ENCODE assay signal across 28 cellular contexts in genomic region chr20:57570145-57570850, GRCh38. TPM values are rescaled to one million over a fixed set of nuclear protein-coding genes. Genes with fewer than 3 reads are reported as not detected.
A peak's percentile ranks its signal among the peaks of the same experiment; 100 is the strongest.
DNase-seq lines count a peak whose midpoint lies in the region; ATAC-seq, FAIRE-seq and TF ChIP-seq lines count a peak whose summit lies in the region.
"Had no signal": no experiment of that assay in that cellular context is flagged by ENCODE, and none has a peak within 500 bp of the region (broad histone marks: within the 10 kb centered on the region; RNA-seq: fewer than 3 reads in every experiment).

No MANE protein-coding gene starts in this region.

- H3K4me1 Mint-ChIP-seq in GM23338, result peaks cover 16% of the 10 kb centered on the region
- H3K4me1 Mint-ChIP-seq in T-helper 2 cell treated with Interferon-gamma antibody and Interleukin-4, amounts not matched to agents 5 μg/mL and 100 μg/mL, for 36 hours (ENCODE audit: low read depth), result no peaks in the 10 kb centered on the region
- H3K4me1 Mint-ChIP-seq: activated CD8-positive, alpha-beta memory T cell treated with anti-CD3 and anti-CD28 coated beads, Interleukin-2, amount 10 ng/mL, durations not matched to agents 7 days and 5 days; central memory CD8-positive, alpha-beta T cell; immature natural killer cell; stimulated activated naive CD8-positive, alpha-beta T cell treated with anti-CD3 and anti-CD28 coated beads, Interleukin-15, amount 100 ng/mL, for 72 hours had no signal

- H3K4me3 ChIP-seq in GM23338 (no peak overlapping the region), H1 (ENCODE audit: extremely low read depth in 1 of 4, insufficient read depth in 2 of 4, low read depth in 3 of 4, low read length in 4 of 4) (no peak overlapping the region), osteoblast (ENCODE audit: insufficient read depth, low read length) (no peak overlapping the region), pancreas (no peak overlapping the region), lower lobe of right lung (no peak overlapping the region)
- H3K4me3 ChIP-seq: ascending aorta, BLaER1, hepatocyte, mucosa of descending colon, PC-9 had no signal

- no peaks in the 10 kb centered on the region for H3K36me3 ChIP-seq in GM23338 (ENCODE audit: insufficient read depth)
- H3K36me3 ChIP-seq in H1 (ENCODE audit: control insufficient read depth in 2 of 4, insufficient read depth in 4 of 4, low read length in 3 of 4), result no peaks in the 10 kb centered on the region
- no peaks in the 10 kb centered on the region for H3K36me3 ChIP-seq in osteoblast (ENCODE audit: insufficient read depth, low read length)
- H3K36me3 ChIP-seq in pancreas, result no peaks in the 10 kb centered on the region
- no peaks in the 10 kb centered on the region for H3K36me3 ChIP-seq in lower lobe of right lung
- H3K36me3 ChIP-seq: ascending aorta, BLaER1 had no signal

- no peak overlapping the region for H3K4me2 ChIP-seq in GM23338
- H3K4me2 ChIP-seq in H1 (ENCODE audit: insufficient read depth in 1 of 2, low read depth in 2 of 2, low read length in 2 of 2), result no peak overlapping the region
- no peak overlapping the region for H3K4me2 ChIP-seq in osteoblast (ENCODE audit: insufficient read depth, low read length)
- H3K4me2 ChIP-seq: BLaER1, hepatocyte, KMS-11, PC-9 had no signal

- H3K27me3 ChIP-seq in GM23338 (ENCODE audit: insufficient read depth) (no peaks in the 10 kb centered on the region), H1 (replicated peaks in 1 of 4; ENCODE audit: control insufficient read depth in 3 of 4, extremely low read depth in 1 of 4, insufficient read depth in 3 of 4, low read length in 3 of 4) (peaks cover 0 to 4% (median 0%) of the 10 kb centered on the region in 4 experiments; a peak in 4 of 7 replicates), osteoblast (ENCODE audit: insufficient read depth, low read length) (peaks cover 27% of the 10 kb centered on the region), pancreas (no peaks in the 10 kb centered on the region), lower lobe of right lung (ENCODE audit: low read depth) (no peaks in the 10 kb centered on the region)
- H3K27me3 ChIP-seq: ascending aorta, BLaER1 had no signal

- H3K4ac ChIP-seq in H1 (replicated peaks; ENCODE audit: insufficient read length, low read depth, low read length), result no peak overlapping the region

- no peak overlapping the region for H4K5ac ChIP-seq in H1 (ENCODE audit: insufficient read length, low read depth, low read length)

- DNase-seq in GM23338 (ENCODE audit: low spot score), result no peak
- DNase-seq in NCI-H2081 treated with DMSO at 0.1 percent for 48 hours (lab: John Stamatoyannopoulos, UW), result peak; percentile 81
- DNase-seq in H1 (ENCODE audit: low read depth in 1 of 2, low spot score in 2 of 2), result no peak
- DNase-seq in osteoblast (ENCODE audit: insufficient read length, low spot score, missing footprints), result peak; percentile 13
- no peak for DNase-seq in pancreas
- DNase-seq in lower lobe of right lung, result no peak
- DNase-seq in T-helper 2 cell treated with Interferon-gamma antibody and Interleukin-4, amounts not matched to agents 5 μg/mL and 100 μg/mL, for 36 hours (ENCODE audit: low spot score), result no peak
- DNase-seq: activated CD8-positive, alpha-beta memory T cell treated with anti-CD3 and anti-CD28 coated beads, Interleukin-2, amount 10 ng/mL, durations not matched to agents 7 days and 5 days; immature natural killer cell; left ventricle myocardium superior; mucosa of descending colon; NCI-H2171; NCI-H82; PC-9; retina; stimulated activated naive CD8-positive, alpha-beta T cell treated with anti-CD3 and anti-CD28 coated beads, Interleukin-15, amount 100 ng/mL, for 72 hours; trophoblast cell had no signal

- H3K4me1 ChIP-seq in GM23338 (ENCODE audit: insufficient read depth) (peaks cover 6% of the 10 kb centered on the region), H1 (replicated peaks in 1 of 4; ENCODE audit: control insufficient read depth in 3 of 4, insufficient read depth in 4 of 4, low read length in 3 of 4) (peaks cover 0 to 10% (median 3%) of the 10 kb centered on the region in 4 experiments; a peak in 4 of 7 replicates), osteoblast (ENCODE audit: insufficient read depth, low read length) (no peaks in the 10 kb centered on the region), pancreas (no peaks in the 10 kb centered on the region), lower lobe of right lung (no peaks in the 10 kb centered on the region)
- H3K4me1 ChIP-seq: ascending aorta had no signal

- H3K23ac ChIP-seq in H1 (ENCODE audit: insufficient read length), result no peak overlapping the region

- H3K79me2 ChIP-seq in GM23338 (replicated peaks; ENCODE audit: insufficient read depth) (no peaks in the 10 kb centered on the region), H1 (ENCODE audit: control insufficient read depth in 1 of 2, insufficient read depth in 2 of 2, low read length in 2 of 2) (no peaks in the 10 kb centered on the region), osteoblast (ENCODE audit: insufficient read depth, low read length) (no peaks in the 10 kb centered on the region)
- H3K79me2 ChIP-seq: hepatocyte had no signal

- H2AK5ac ChIP-seq in H1 (ENCODE audit: low read depth, low read length), result no peak overlapping the region

- H3K27ac ChIP-seq in GM23338 (ENCODE audit: low read depth) (no peak overlapping the region), H1 (ENCODE audit: low read depth, low read length) (no peak overlapping the region), osteoblast (ENCODE audit: low read depth, low read length) (no peak overlapping the region), pancreas (no peak overlapping the region), lower lobe of right lung (no peak overlapping the region)
- H3K27ac ChIP-seq: ascending aorta, BLaER1, hepatocyte, KMS-11, PC-9 had no signal

- H3K9me2 ChIP-seq in GM23338 (ENCODE audit: insufficient read depth), result 0 out of 2 replicates have a peak, but pooled peaks cover 10% of the 10 kb centered on the region

- CTCF ChIA-PET in H1 (lab: Charles Lee; ENCODE audit: partially characterized antibody), result interaction anchor here (0.6 to 7.9 kb wide), 7 partner anchors 11 to 548 kb away, joined by 3 to 67 read pairs (median 4); no protein-coding TSS in a partner anchor

- H2BK12ac ChIP-seq in H1 (ENCODE audit: low read depth, low read length), result no peak overlapping the region

- no peaks in the 10 kb centered on the region for H3K36me3 Mint-ChIP-seq in GM23338 (ENCODE audit: low read depth)
- no peaks in the 10 kb centered on the region for H3K36me3 Mint-ChIP-seq in T-helper 2 cell treated with Interferon-gamma antibody and Interleukin-4, amounts not matched to agents 5 μg/mL and 100 μg/mL, for 36 hours (ENCODE audit: low read depth)
- H3K36me3 Mint-ChIP-seq: activated CD8-positive, alpha-beta memory T cell treated with anti-CD3 and anti-CD28 coated beads, Interleukin-2, amount 10 ng/mL, durations not matched to agents 7 days and 5 days; activated naive CD4-positive, alpha-beta T cell treated with anti-CD3 and anti-CD28 coated beads, Interleukin-2, amount 50 U/mL, for 72 hours; immature natural killer cell had no signal

- no peak overlapping the region for H3K18ac ChIP-seq in H1 (ENCODE audit: extremely low read depth, low read length)

- H2BK120ac ChIP-seq in H1 (replicated peaks; ENCODE audit: low read depth, low read length), result no peak overlapping the region

- intact Hi-C loops in pancreas (cut with DNase I), result no loop called here
- intact Hi-C loops in lower lobe of right lung (cut with DNase I), result no loop called here

- H3K79me1 ChIP-seq in H1 (ENCODE audit: low read depth, low read length), result no peaks in the 10 kb centered on the region

- FAIRE-seq in H1 (lab: Jason Lieb, UNC), result no peak
- no peak for FAIRE-seq in pancreas (lab: Jason Lieb, UNC)

- H3K56ac ChIP-seq in H1 (replicated peaks; ENCODE audit: insufficient read length, low read depth, low read length), result no peak overlapping the region

- no peak overlapping the region for H4K91ac ChIP-seq in H1 (replicated peaks; ENCODE audit: insufficient read length, low read length)

- no peak for TF ChIP-seq POLR2A in H1 (IDR thresholded peaks at IDR 0.05; ENCODE audit: control extremely low read depth in 1 of 2, low read depth in 2 of 2, low read length in 2 of 2)

- WGBS in H1 (ENCODE audit: extremely low coverage in 1 of 2, insufficient coverage in 1 of 2, insufficient read length in 1 of 2, insufficient replicate concordance in 2 of 2, low coverage in 1 of 2, low lambda C conversion rate in 2 of 2, missing lambda C conversion rate in 1 of 2), 2 experiments, result 81% methylated on average over 20 of the region's 20 CpGs; no CpG with 5 or more reads in 1 of the 2 experiments
- 56 to 64% methylated on average over 20 of the region's 20 CpGs for WGBS in pancreas, 2 donors

- TF ChIP-seq CTCF in GM23338 (conservative IDR thresholded peaks at IDR 0.05; ENCODE audit: low read depth in 2 of 2) (no peak), H1 (IDR thresholded peaks at IDR 0.05; ENCODE audit: control extremely low read depth in 1 of 3, insufficient read depth in 1 of 3, low read depth in 1 of 3, low read length in 3 of 3) (no peak), osteoblast (IDR thresholded peaks at IDR 0.05; ENCODE audit: extremely low read depth, low read depth, low read length) (no peak), pancreas (IDR thresholded peaks at IDR 0.05) (no peak), lower lobe of right lung (IDR thresholded peaks at IDR 0.05) (no peak)

- no peak for TF ChIP-seq RAD21 in H1 (IDR thresholded peaks at IDR 0.05 in 1 of 2, conservative IDR thresholded peaks at IDR 0.05 in 1 of 2; ENCODE audit: low read depth in 2 of 2, low read length in 2 of 2)

- H2AFZ ChIP-seq in GM23338 (peak overlapping the region; percentile 76; the same call in 1 of the 2 replicates), H1 (ENCODE audit: low read length) (no peak overlapping the region), osteoblast (ENCODE audit: low read length) (no peak overlapping the region)
- H2AFZ ChIP-seq: hepatocyte, PC-9 had no signal

- H2BK20ac ChIP-seq in H1 (ENCODE audit: low read length), result no peak overlapping the region

- H3K9me3 ChIP-seq in H1 (ENCODE audit: insufficient read depth in 2 of 2, low read depth in 1 of 2, low read length in 1 of 2) (no peaks in the 10 kb centered on the region), osteoblast (ENCODE audit: low read depth, low read length) (no peaks in the 10 kb centered on the region), pancreas (no peaks in the 10 kb centered on the region), lower lobe of right lung (no peaks in the 10 kb centered on the region)
- H3K9me3 ChIP-seq: ascending aorta, BLaER1, mucosa of descending colon had no signal

- no peak for TF ChIP-seq EP300 in H1 (IDR thresholded peaks at IDR 0.05; ENCODE audit: borderline replicate concordance in 1 of 2, low read depth in 2 of 2, low read length in 2 of 2)

- no peaks in the 10 kb centered on the region for H4K20me1 ChIP-seq in GM23338 (replicated peaks; ENCODE audit: insufficient read depth)
- no peaks in the 10 kb centered on the region for H4K20me1 ChIP-seq in H1 (replicated peaks in 1 of 2; ENCODE audit: control insufficient read depth in 1 of 2, insufficient read depth in 2 of 2, low read length in 2 of 2)
- no peaks in the 10 kb centered on the region for H4K20me1 ChIP-seq in osteoblast (ENCODE audit: insufficient read depth, low read length)
- H4K20me1 ChIP-seq: BLaER1 had no signal

- H2BK15ac ChIP-seq in H1 (ENCODE audit: low read length), result 0 out of 2 replicates have a peak overlapping the region, but pooled peaks have one; percentile 53

- no peak overlapping the region for H2BK5ac ChIP-seq in H1 (ENCODE audit: low read depth, low read length)

- H3K4me3 Mint-ChIP-seq in GM23338, result no peak overlapping the region
- no peak overlapping the region for H3K4me3 Mint-ChIP-seq in T-helper 2 cell treated with Interferon-gamma antibody and Interleukin-4, amounts not matched to agents 5 μg/mL and 100 μg/mL, for 36 hours
- H3K4me3 Mint-ChIP-seq: activated CD8-positive, alpha-beta memory T cell treated with anti-CD3 and anti-CD28 coated beads, Interleukin-2, amount 10 ng/mL, durations not matched to agents 7 days and 5 days; activated T-helper 1 cell treated with anti-CD3 and anti-CD28 coated beads, Interleukin-12 subunit alpha, Interleukin-12 subunit beta, Interleukin-2, Interleukin-4 antibody, amounts not matched to agents 30 ng/mL and 10 ng/mL and 1 ng/mL, durations not matched to agents 14 hours and 24 hours and 36 hours; central memory CD8-positive, alpha-beta T cell; immature natural killer cell; stimulated activated naive CD8-positive, alpha-beta T cell treated with anti-CD3 and anti-CD28 coated beads, Interleukin-15, amount 100 ng/mL, for 72 hours had no signal

- H3K9ac ChIP-seq in H1 (replicated peaks in 1 of 4; ENCODE audit: extremely low read depth in 1 of 4, low read depth in 3 of 4, low read length in 3 of 4), result no peak overlapping the region
- H3K9ac ChIP-seq: BLaER1, KMS-11 had no signal

- H3F3A ChIP-seq in GM23338 (replicated peaks; ENCODE audit: low read depth), result no peaks in the 10 kb centered on the region

- no peak overlapping the region for H3K14ac ChIP-seq in H1 (ENCODE audit: insufficient read length)

- POLR2A ChIA-PET in H1 (lab: Charles Lee; ENCODE audit: partially characterized antibody), result interaction anchor here (1.0 kb wide), 1 partner anchor 8 kb away, joined by 3 read pairs; no protein-coding TSS in a partner anchor

- no peaks in the 10 kb centered on the region; the same call in 2 of the 3 replicates for H3K9me3 Mint-ChIP-seq in GM23338
- no peaks in the 10 kb centered on the region for H3K9me3 Mint-ChIP-seq in T-helper 2 cell treated with Interferon-gamma antibody and Interleukin-4, amounts not matched to agents 5 μg/mL and 100 μg/mL, for 36 hours
- H3K9me3 Mint-ChIP-seq: activated naive CD4-positive, alpha-beta T cell treated with anti-CD3 and anti-CD28 coated beads, Interleukin-2, amount 50 U/mL, for 72 hours; activated T-helper 1 cell treated with anti-CD3 and anti-CD28 coated beads, Interleukin-12 subunit alpha, Interleukin-12 subunit beta, Interleukin-2, Interleukin-4 antibody, amounts not matched to agents 30 ng/mL and 10 ng/mL and 1 ng/mL, durations not matched to agents 14 hours and 24 hours and 36 hours; central memory CD8-positive, alpha-beta T cell; immature natural killer cell; stimulated activated naive CD8-positive, alpha-beta T cell treated with anti-CD3 and anti-CD28 coated beads, Interleukin-15, amount 100 ng/mL, for 72 hours had no signal

- H3K27me3 Mint-ChIP-seq in GM23338 (ENCODE audit: insufficient read depth, low read depth, poor library complexity), result peaks cover 2% of the 10 kb centered on the region
- peaks cover 2% of the 10 kb centered on the region for H3K27me3 Mint-ChIP-seq in T-helper 2 cell treated with Interferon-gamma antibody and Interleukin-4, amounts not matched to agents 5 μg/mL and 100 μg/mL, for 36 hours (ENCODE audit: low read depth)

- no peak overlapping the region for H4K8ac ChIP-seq in H1 (ENCODE audit: extremely low read depth, insufficient read depth, low read length)

- H3K27ac Mint-ChIP-seq in GM23338, result no peak overlapping the region; the same call in 1 of the 2 replicates
- H3K27ac Mint-ChIP-seq in T-helper 2 cell treated with Interferon-gamma antibody and Interleukin-4, amounts not matched to agents 5 μg/mL and 100 μg/mL, for 36 hours, result no peak overlapping the region
- H3K27ac Mint-ChIP-seq: activated CD8-positive, alpha-beta memory T cell treated with anti-CD3 and anti-CD28 coated beads, Interleukin-2, amount 10 ng/mL, durations not matched to agents 7 days and 5 days; activated naive CD4-positive, alpha-beta T cell treated with anti-CD3 and anti-CD28 coated beads, Interleukin-2, amount 50 U/mL, for 72 hours; activated T-helper 1 cell treated with anti-CD3 and anti-CD28 coated beads, Interleukin-12 subunit alpha, Interleukin-12 subunit beta, Interleukin-2, Interleukin-4 antibody, amounts not matched to agents 30 ng/mL and 10 ng/mL and 1 ng/mL, durations not matched to agents 14 hours and 24 hours and 36 hours; immature natural killer cell; stimulated activated naive CD8-positive, alpha-beta T cell treated with anti-CD3 and anti-CD28 coated beads, Interleukin-15, amount 100 ng/mL, for 72 hours had no signal

- no peak for ATAC-seq in GM23338
- ATAC-seq in HG03108 (IDR thresholded peaks at IDR 0.05; ENCODE audit: unreplicated experiment), result no peak
- ATAC-seq in pancreas, result no peak
- ATAC-seq in lower lobe of right lung, result no peak
- ATAC-seq: activated CD8-positive, alpha-beta memory T cell treated with anti-CD3 and anti-CD28 coated beads, Interleukin-2, amount 10 ng/mL, durations not matched to agents 7 days and 5 days; activated naive CD4-positive, alpha-beta T cell treated with anti-CD3 and anti-CD28 coated beads, Interleukin-2, amount 50 U/mL, for 72 hours; left ventricle myocardium superior; mucosa of descending colon; stimulated activated naive CD8-positive, alpha-beta T cell treated with anti-CD3 and anti-CD28 coated beads, Interleukin-15, amount 100 ng/mL, for 72 hours had no signal

- no peaks in the 10 kb centered on the region for H3K23me2 ChIP-seq in H1 (ENCODE audit: low read depth, low read length)

RNA-seq across cellular contexts. Expression of gene PCK1, which starts 9.4 kb away (rescaled TPM):
- total RNA-seq in GM23338 (2014; rRNA removed; shearing (Covaris generic)), result not detected in 2 replicates
- not detected in 2 replicates for polyA plus RNA-seq in GM23338 (2016; fragmentation: Nextera tagmentation; extraction: Ambion mirVana)
- total RNA-seq in H1 (2021; fragmentation: NEBNext Ultra II Directional; extraction: Animal tissue kit (Norgen Biotek cat#: 25700)), result not detected in 2 replicates
- polyA plus RNA-seq in H1 (2011; rRNA removed), result not detected in 2 replicates
- 0.05 TPM for polyA plus RNA-seq in H1 (2011; cell fraction: cytosol; rRNA removed)
- 0.09 TPM for polyA plus RNA-seq in H1 (2011; cell fraction: nucleus; rRNA removed)
- not detected in 4 replicates for polyA plus RNA-seq in H1 (2012, experiment 1 of 2)
- polyA plus RNA-seq in H1 (2012, experiment 2 of 2), result not detected
- not detected for polyA plus RNA-seq in H1 (2013, experiment 1 of 2)
- polyA plus RNA-seq in H1 (2013, experiment 2 of 2), result not detected
- polyA minus RNA-seq in H1 (2011; rRNA and poly(A)+ RNA removed), result not detected in 2 replicates
- polyA minus RNA-seq in H1 (2011; cell fraction: cytosol; rRNA and poly(A)+ RNA removed), result not detected
- polyA minus RNA-seq in H1 (2011; cell fraction: nucleus; rRNA and poly(A)+ RNA removed), result not detected
- not detected in 2 replicates for total RNA-seq in osteoblast
- 1 to 10 TPM in 1 of 6 donors, under 1 TPM in 5; 0.12 to 2.5 (median 0.47) TPM for total RNA-seq in pancreas
- 1 to 10 TPM in 1 of 2 donors, under 1 TPM in 1; 0.38 to 2.3 TPM for polyA plus RNA-seq in pancreas
- total RNA-seq in lower lobe of right lung, result not detected
- total RNA-seq: A673; activated CD8-positive, alpha-beta memory T cell treated with anti-CD3 and anti-CD28 coated beads, Interleukin-2, amount 10 ng/mL, durations not matched to agents 7 days and 5 days; activated naive CD4-positive, alpha-beta T cell treated with anti-CD3 and anti-CD28 coated beads, Interleukin-2, amount 50 U/mL, for 72 hours; activated T-helper 1 cell treated with anti-CD3 and anti-CD28 coated beads, Interleukin-12 subunit alpha, Interleukin-12 subunit beta, Interleukin-2, Interleukin-4 antibody, amounts not matched to agents 30 ng/mL and 10 ng/mL and 1 ng/mL, durations not matched to agents 14 hours and 24 hours and 36 hours; epithelial cell of proximal tubule; fibroblast of villous mesenchyme; PC-9 had no signal
- polyA plus RNA-seq: immature natural killer cell had no signal

RNA-seq across cellular contexts. Expression of gene CTCFL, which starts 45.4 kb away (rescaled TPM):
- 1.4 and 2.1 TPM in 2 replicates for total RNA-seq in GM23338 (2014; rRNA removed; shearing (Covaris generic))
- polyA plus RNA-seq in GM23338 (2016; fragmentation: Nextera tagmentation; extraction: Ambion mirVana) (0.55 and 0.80 TPM in 2 replicates), H1 (2011; rRNA removed) (0.30 and 0.75 TPM in 2 replicates), pancreas (not detected)
- 0.80 and 0.82 TPM in 2 replicates for total RNA-seq in H1 (2021; fragmentation: NEBNext Ultra II Directional; extraction: Animal tissue kit (Norgen Biotek cat#: 25700))
- 1.0 TPM for polyA plus RNA-seq in H1 (2011; cell fraction: cytosol; rRNA removed)
- 1.0 TPM for polyA plus RNA-seq in H1 (2011; cell fraction: nucleus; rRNA removed)
- polyA plus RNA-seq in H1 (2012, experiment 1 of 2), result 0.13 to 0.45 TPM (median 0.32 TPM) in 4 replicates
- polyA plus RNA-seq in H1 (2012, experiment 2 of 2), result not detected
- 0.59 TPM for polyA plus RNA-seq in H1 (2013, experiment 1 of 2)
- polyA plus RNA-seq in H1 (2013, experiment 2 of 2), result 0.48 TPM
- polyA minus RNA-seq in H1 (2011; rRNA and poly(A)+ RNA removed), result 0.73 and 2.3 TPM in 2 replicates
- 2.2 TPM for polyA minus RNA-seq in H1 (2011; cell fraction: cytosol; rRNA and poly(A)+ RNA removed)
- polyA minus RNA-seq in H1 (2011; cell fraction: nucleus; rRNA and poly(A)+ RNA removed), result 1.3 TPM
- total RNA-seq in osteoblast (not detected in 2 replicates), pancreas (under 1 TPM in 1 of 6 donors, not detected in 5; 0.16 TPM), lower lobe of right lung (not detected)
- total RNA-seq: activated CD8-positive, alpha-beta memory T cell treated with anti-CD3 and anti-CD28 coated beads, Interleukin-2, amount 10 ng/mL, durations not matched to agents 7 days and 5 days; activated naive CD4-positive, alpha-beta T cell treated with anti-CD3 and anti-CD28 coated beads, Interleukin-2, amount 50 U/mL, for 72 hours; activated T-helper 1 cell treated with anti-CD3 and anti-CD28 coated beads, Interleukin-12 subunit alpha, Interleukin-12 subunit beta, Interleukin-2, Interleukin-4 antibody, amounts not matched to agents 30 ng/mL and 10 ng/mL and 1 ng/mL, durations not matched to agents 14 hours and 24 hours and 36 hours; ascending aorta; fibroblast of villous mesenchyme; hepatocyte; left ventricle myocardium superior; mucosa of descending colon; PC-9 had no signal
- polyA plus RNA-seq: hepatocyte, immature natural killer cell had no signal

RNA-seq across cellular contexts. Expression of gene ZBP1, which starts 49.9 kb away (rescaled TPM):
- not detected in 2 replicates for total RNA-seq in GM23338 (2014; rRNA removed; shearing (Covaris generic))
- polyA plus RNA-seq in GM23338 (2016; fragmentation: Nextera tagmentation; extraction: Ambion mirVana) (not detected in 2 replicates), H1 (2011; rRNA removed) (not detected in 2 replicates), pancreas (under 1 TPM; 0.09 to 0.15 TPM)
- not detected in 2 replicates for total RNA-seq in H1 (2021; fragmentation: NEBNext Ultra II Directional; extraction: Animal tissue kit (Norgen Biotek cat#: 25700))
- polyA plus RNA-seq in H1 (2011; cell fraction: cytosol; rRNA removed), result not detected
- not detected for polyA plus RNA-seq in H1 (2011; cell fraction: nucleus; rRNA removed)
- polyA plus RNA-seq in H1 (2012, experiment 1 of 2), result not detected in 4 replicates
- polyA plus RNA-seq in H1 (2012, experiment 2 of 2), result not detected
- not detected for polyA plus RNA-seq in H1 (2013, experiment 1 of 2)
- polyA plus RNA-seq in H1 (2013, experiment 2 of 2), result not detected
- not detected in 2 replicates for polyA minus RNA-seq in H1 (2011; rRNA and poly(A)+ RNA removed)
- polyA minus RNA-seq in H1 (2011; cell fraction: cytosol; rRNA and poly(A)+ RNA removed), result not detected
- not detected for polyA minus RNA-seq in H1 (2011; cell fraction: nucleus; rRNA and poly(A)+ RNA removed)
- total RNA-seq in osteoblast (not detected in 2 replicates), pancreas (under 1 TPM in 3 of 6 donors, not detected in 3; 0.17 to 0.90 (median 0.24) TPM), lower lobe of right lung (5.8 TPM)
- total RNA-seq: A673, ascending aorta, epithelial cell of proximal tubule, fibroblast of villous mesenchyme, hepatocyte, PC-9 had no signal
- polyA plus RNA-seq: hepatocyte had no signal

Comparison
In these comparisons a context has a peak if more than half of its experiments do, and no peak if none do; other contexts are left out.
1. DNase-seq: peak in NCI-H2081 treated with DMSO at 0.1 percent for 48 hours (single experiment) and osteoblast (single experiment); none in GM23338 (single experiment), H1 (0 of 2), pancreas (0 of 6), lower lobe of right lung (single experiment) and T-helper 2 cell treated with Interferon-gamma antibody and Interleukin-4, amounts not matched to agents 5 μg/mL and 100 μg/mL, for 36 hours (single experiment).